ENCODE assay signal across 14 cellular contexts in genomic region chr7:121798896-121799295, GRCh38.
A peak's percentile ranks its signal among the peaks of the same experiment; 100 is the strongest.
DNase-seq lines count a peak whose midpoint lies in the region; ATAC-seq, FAIRE-seq and TF ChIP-seq lines count a peak whose summit lies in the region.
"Had no signal": no experiment of that assay in that cellular context is flagged by ENCODE, and none has a peak within 500 bp of the region (broad histone marks: within the 10 kb centered on the region; RNA-seq: fewer than 3 reads in every experiment).

No MANE protein-coding gene starts in this region.

- H3K4me3 ChIP-seq in keratinocyte (ENCODE audit: control insufficient read depth in 2 of 3, extremely low read depth in 1 of 3, insufficient read depth in 2 of 3, low read depth in 1 of 3, low read length in 3 of 3), result no peak overlapping the region
- H3K4me3 ChIP-seq in left lung, result no peak overlapping the region
- H3K4me3 ChIP-seq in coronary artery, result no peak overlapping the region

- H3K9ac ChIP-seq in keratinocyte (ENCODE audit: control insufficient read depth, extremely low read depth, insufficient read depth, low read length), result no peak overlapping the region

- H3K79me2 ChIP-seq in keratinocyte (ENCODE audit: control insufficient read depth, insufficient read depth, low read length), result no peaks in the 10 kb centered on the region

- H3K9me1 ChIP-seq in keratinocyte (ENCODE audit: control insufficient read depth, extremely low read depth, insufficient read depth, low read length), result no peaks in the 10 kb centered on the region

- peak overlapping the region; percentile 84 for H3K27ac ChIP-seq in caudate nucleus (ENCODE audit: low read depth, low read length)
- peak overlapping the region; percentile 81 for H3K27ac ChIP-seq in keratinocyte (ENCODE audit: control insufficient read depth, insufficient read depth, low read length)
- H3K27ac ChIP-seq in left lung, result no peak overlapping the region
- no peak overlapping the region for H3K27ac ChIP-seq in coronary artery

- H3K9me3 ChIP-seq in keratinocyte (ENCODE audit: control insufficient read depth, low read depth, low read length) (no peaks in the 10 kb centered on the region), left lung (no peaks in the 10 kb centered on the region)

- H3K36me3 ChIP-seq in keratinocyte (ENCODE audit: control insufficient read depth in 2 of 2, extremely low read depth in 1 of 2, insufficient read depth in 2 of 2, low read length in 2 of 2) (no peaks in the 10 kb centered on the region), left lung (no peaks in the 10 kb centered on the region)

- FAIRE-seq in keratinocyte (lab: Jason Lieb, UNC), result peak; percentile 87
- FAIRE-seq: kidney, urothelium cell line had no signal

- intact Hi-C loops in left lung (cut with DNase I), result no loop called here

- dilution Hi-C loops in keratinocyte (cut with MboI; ENCODE audit: extremely low pct_ligation_motif_present, low sequenced_read_pairs), result no loop called here

- no peaks in the 10 kb centered on the region for H4K20me1 ChIP-seq in keratinocyte (ENCODE audit: control insufficient read depth, extremely low read depth, insufficient read depth, low read length)

- no peak overlapping the region for H2AFZ ChIP-seq in keratinocyte (ENCODE audit: control insufficient read depth, low read length)

- ATAC-seq in GM18873 (IDR thresholded peaks at IDR 0.05; ENCODE audit: low FRiP score, unreplicated experiment) (no peak), left lung (no peak)

- TF ChIP-seq CTCF in keratinocyte (optimal IDR thresholded peaks at IDR 0.05 in 1 of 3, IDR thresholded peaks at IDR 0.05 in 1 of 3, conservative IDR thresholded peaks at IDR 0.05 in 1 of 3; ENCODE audit: extremely low read depth in 1 of 3, insufficient read depth in 2 of 3, low read length in 3 of 3) (no peak), left lung (IDR thresholded peaks at IDR 0.05) (no peak), coronary artery (IDR thresholded peaks at IDR 0.05) (no peak)

- peaks cover 78% of the 10 kb centered on the region for H3K4me1 ChIP-seq in keratinocyte (ENCODE audit: control insufficient read depth, extremely low read depth, insufficient read depth, low read length)
- H3K4me1 ChIP-seq in left lung, result no peaks in the 10 kb centered on the region

- DNase-seq in Ammon's horn (ENCODE audit: low spot score) (peak; percentile 36), NCI-H526 (lab: John Stamatoyannopoulos, UW) (peak; percentile 71 to 87), caudate nucleus (lab: John Stamatoyannopoulos, UW) (peak in 8 of 61 donors; percentile 1 to 14 (median 4)), keratinocyte (ENCODE audit: low read depth, low spot score) (no peak), NCI-H2081 (lab: John Stamatoyannopoulos, UW) (no peak), left lung (no peak), coronary artery (ENCODE audit: low spot score) (no peak)
- DNase-seq: activated CD4-positive, alpha-beta T cell treated with anti-CD3 and anti-CD28 coated beads, Interleukin-2, amount 50 U/mL, for 4 hours; DMS153; kidney; occipital lobe; stimulated activated CD4-positive, alpha-beta T cell treated with anti-CD3 and anti-CD28 coated beads, Interleukin-12 subunit alpha, Interleukin-12 subunit beta, amount 100 ng/mL, for 4 hours had no signal

- peak overlapping the region; percentile 30 for H3K4me2 ChIP-seq in keratinocyte (ENCODE audit: control insufficient read depth, extremely low read depth, insufficient read depth, low read depth, low read length)

- H3K27me3 ChIP-seq in keratinocyte (ENCODE audit: control insufficient read depth, extremely low read depth, insufficient read depth, low read length) (no peaks in the 10 kb centered on the region), left lung (no peaks in the 10 kb centered on the region)

Comparison
In these comparisons a context has a peak if more than half of its experiments do, and no peak if none do; other contexts are left out.
1. DNase-seq: peak in Ammon's horn (single experiment) and NCI-H526 (2 of 2); none in keratinocyte (single experiment), NCI-H2081 (0 of 2), left lung (0 of 2) and coronary artery (single experiment).
2. H3K27ac ChIP-seq: peak in caudate nucleus (single experiment) and keratinocyte (single experiment); none in left lung (0 of 2) and coronary artery (0 of 2).